18 cellular contexts compared by ENCODE assay signal in the genomic region with DNA sequence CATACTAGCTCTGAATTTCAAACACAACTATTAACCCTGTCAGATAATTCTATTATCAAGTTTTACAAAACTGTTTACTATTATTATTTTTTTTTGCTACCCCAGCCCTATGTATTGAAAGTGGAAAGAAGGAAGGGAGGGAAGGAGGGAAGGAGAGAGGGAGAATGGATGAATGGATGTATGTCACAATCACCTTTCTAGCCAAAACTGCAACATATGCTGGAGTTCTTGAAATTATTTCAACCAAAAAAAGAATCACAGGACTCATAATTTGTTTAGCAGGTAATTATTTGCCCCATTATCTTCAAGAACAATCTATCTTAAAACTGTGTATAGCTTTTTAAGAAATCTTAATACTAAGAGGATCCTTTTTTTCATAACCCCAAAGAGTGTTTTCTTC. TPM values are rescaled to one million over a fixed set of nuclear protein-coding genes. Genes with fewer than 3 reads are reported as not detected.
DNase-seq lines count a peak whose midpoint lies in the region; ATAC-seq and TF ChIP-seq lines count a peak whose summit lies in the region.
"Had no signal": no experiment of that assay in that cellular context is flagged by ENCODE, and none has a peak within 500 bp of the region (broad histone marks: within the 10 kb centered on the region; RNA-seq: fewer than 3 reads in every experiment).

No MANE protein-coding gene starts in this region.

- intact Hi-C loops in activated naive CD4-positive, alpha-beta T cell treated with anti-CD3 and anti-CD28 coated beads for 36 hours (cut with micrococcal nuclease), result loop anchor here (5.0 kb wide), 1 partner anchor 382 kb away; no protein-coding TSS in a partner anchor
- intact Hi-C loops in activated CD8-positive, alpha-beta T cell treated with anti-CD3 and anti-CD28 coated beads for 36 hours (cut with micrococcal nuclease), result loop anchor here (10.0 kb wide), 1 partner anchor 195 kb away; no protein-coding TSS in a partner anchor

- H3K4me1 ChIP-seq in mucosa of rectum (ENCODE audit: control insufficient read depth in 2 of 2, insufficient read depth in 2 of 2, low read length in 2 of 2), result peaks cover 34 to 74% of the 10 kb centered on the region in 2 donors

- peak overlapping the region; percentile 38 to 53 for H3K27ac ChIP-seq in mucosa of rectum (ENCODE audit: low read depth in 2 of 2, low read length in 2 of 2)
- H3K27ac ChIP-seq: testis, WERI-Rb-1 had no signal

- ATAC-seq in activated naive CD4-positive, alpha-beta T cell treated with anti-CD3 and anti-CD28 coated beads, Interleukin-2, amount 50 U/mL, for 72 hours, result no peak
- no peak for ATAC-seq in activated CD8-positive, alpha-beta T cell treated with anti-CD3 and anti-CD28 coated beads for 36 hours
- no peak for ATAC-seq in stimulated activated effector memory CD8-positive, alpha-beta T cell treated with anti-CD3 and anti-CD28 coated beads, Interleukin-12 subunit alpha, Interleukin-12 subunit beta, amount 100 ng/mL, for 72 hours
- ATAC-seq in HG02798 (IDR thresholded peaks at IDR 0.05; ENCODE audit: poor library complexity, unreplicated experiment), result no peak
- no peak for ATAC-seq in WTC11

- TF ChIP-seq CTCF in activated CD8-positive, alpha-beta T cell treated with anti-CD3 and anti-CD28 coated beads for 36 hours (IDR thresholded peaks at IDR 0.05), result no peak
- TF ChIP-seq CTCF in WTC11 (IDR thresholded peaks at IDR 0.05), result no peak

- H3K4me3 ChIP-seq in mucosa of rectum (ENCODE audit: low read length in 2 of 2), result no peak overlapping the region
- H3K4me3 ChIP-seq: K562, testis had no signal

- no peak for DNase-seq in activated naive CD4-positive, alpha-beta T cell treated with anti-CD3 and anti-CD28 coated beads for 36 hours
- no peak for DNase-seq in activated naive CD4-positive, alpha-beta T cell treated with anti-CD3 and anti-CD28 coated beads, Interleukin-2, amount 50 U/mL, for 72 hours (ENCODE audit: low spot score in 2 of 2)
- no peak for DNase-seq in activated CD8-positive, alpha-beta T cell treated with anti-CD3 and anti-CD28 coated beads for 36 hours
- no peak for DNase-seq in stimulated activated effector memory CD8-positive, alpha-beta T cell treated with anti-CD3 and anti-CD28 coated beads, Interleukin-12 subunit alpha, Interleukin-12 subunit beta, amount 100 ng/mL, for 72 hours (ENCODE audit: low spot score in 2 of 2)
- DNase-seq in WTC11 (ENCODE audit: low spot score) (no peak), NCI-H2227 (lab: John Stamatoyannopoulos, UW; ENCODE audit: unreplicated experiment) (no peak)
- DNase-seq: activated CD8-positive, alpha-beta memory T cell treated with anti-CD3 and anti-CD28 coated beads, Interleukin-2, amount 10 ng/mL, durations not matched to agents 7 days and 5 days; activated naive CD4-positive, alpha-beta T cell treated with Interleukin-2 at 50 U/mL for 16 hours; CD8-positive, alpha-beta memory T cell; immature natural killer cell; NCI-H1105; NCI-H446; SW 1271; testis; WERI-Rb-1 had no signal

- no peaks in the 10 kb centered on the region for H3K27me3 ChIP-seq in mucosa of rectum (ENCODE audit: control insufficient read depth in 2 of 2, insufficient read depth in 2 of 2, low read length in 2 of 2)
- H3K27me3 ChIP-seq: testis had no signal

- no peaks in the 10 kb centered on the region for H3K9me3 ChIP-seq in mucosa of rectum (ENCODE audit: control insufficient read depth in 2 of 2, low read length in 2 of 2)
- H3K9me3 ChIP-seq: testis had no signal

- H3K9ac ChIP-seq in mucosa of rectum (ENCODE audit: low read depth in 1 of 2, low read length in 2 of 2), result peak overlapping the region in 1 of 2 donors; percentile 45

- peaks cover 70% of the 10 kb centered on the region for H3K4me1 Mint-ChIP-seq in activated naive CD4-positive, alpha-beta T cell treated with anti-CD3 and anti-CD28 coated beads for 36 hours (ENCODE audit: low read depth)
- peaks cover 80% of the 10 kb centered on the region for H3K4me1 Mint-ChIP-seq in activated CD8-positive, alpha-beta T cell treated with anti-CD3 and anti-CD28 coated beads for 36 hours (ENCODE audit: low read depth)
- peaks cover 58% of the 10 kb centered on the region for H3K4me1 Mint-ChIP-seq in stimulated activated effector memory CD8-positive, alpha-beta T cell treated with anti-CD3 and anti-CD28 coated beads, Interleukin-12 subunit alpha, Interleukin-12 subunit beta, amount 100 ng/mL, for 72 hours
- H3K4me1 Mint-ChIP-seq in WTC11, result peaks cover 77% of the 10 kb centered on the region

- no peaks in the 10 kb centered on the region for H3K27me3 Mint-ChIP-seq in activated naive CD4-positive, alpha-beta T cell treated with anti-CD3 and anti-CD28 coated beads for 36 hours (ENCODE audit: low read depth)
- no peaks in the 10 kb centered on the region for H3K27me3 Mint-ChIP-seq in activated CD8-positive, alpha-beta T cell treated with anti-CD3 and anti-CD28 coated beads for 36 hours
- peaks cover 17% of the 10 kb centered on the region for H3K27me3 Mint-ChIP-seq in WTC11 (ENCODE audit: low read depth)

- no peaks in the 10 kb centered on the region for H3K9me3 Mint-ChIP-seq in activated naive CD4-positive, alpha-beta T cell treated with anti-CD3 and anti-CD28 coated beads for 36 hours
- no peaks in the 10 kb centered on the region for H3K9me3 Mint-ChIP-seq in activated naive CD4-positive, alpha-beta T cell treated with anti-CD3 and anti-CD28 coated beads, Interleukin-2, amount 50 U/mL, for 72 hours
- H3K9me3 Mint-ChIP-seq in activated CD8-positive, alpha-beta T cell treated with anti-CD3 and anti-CD28 coated beads for 36 hours, result no peaks in the 10 kb centered on the region
- H3K9me3 Mint-ChIP-seq in stimulated activated effector memory CD8-positive, alpha-beta T cell treated with anti-CD3 and anti-CD28 coated beads, Interleukin-12 subunit alpha, Interleukin-12 subunit beta, amount 100 ng/mL, for 72 hours, result no peaks in the 10 kb centered on the region
- no peaks in the 10 kb centered on the region for H3K9me3 Mint-ChIP-seq in WTC11
- H3K9me3 Mint-ChIP-seq: CD8-positive, alpha-beta memory T cell; immature natural killer cell had no signal

- CTCF ChIA-PET in activated naive CD4-positive, alpha-beta T cell treated with anti-CD3 and anti-CD28 coated beads for 36 hours (lab: Charles Lee), result no interaction called here
- CTCF ChIA-PET in activated CD8-positive, alpha-beta T cell treated with anti-CD3 and anti-CD28 coated beads for 36 hours (lab: Charles Lee), result interaction anchor here (1.2 to 1.6 kb wide), 2 partner anchors 73 to 423 kb away, joined by 3 read pairs; no protein-coding TSS in a partner anchor
- CTCF ChIA-PET in WTC11 (lab: Charles Lee), result interaction anchor here (0.9 kb wide), 1 partner anchor 12 kb away, joined by 3 read pairs; no protein-coding TSS in a partner anchor

- POLR2A ChIA-PET in activated CD8-positive, alpha-beta T cell treated with anti-CD3 and anti-CD28 coated beads for 36 hours (lab: Charles Lee), result interaction anchor here (0.6 to 0.8 kb wide), 2 partner anchors 8 to 16 kb away, joined by 3 to 5 read pairs; no protein-coding TSS in a partner anchor
- POLR2A ChIA-PET in WTC11 (lab: Charles Lee), result no interaction called here

- peak overlapping the region; percentile 65 for H3K4me3 Mint-ChIP-seq in activated naive CD4-positive, alpha-beta T cell treated with anti-CD3 and anti-CD28 coated beads for 36 hours
- H3K4me3 Mint-ChIP-seq in activated CD8-positive, alpha-beta T cell treated with anti-CD3 and anti-CD28 coated beads for 36 hours, result no peak overlapping the region
- H3K4me3 Mint-ChIP-seq in stimulated activated effector memory CD8-positive, alpha-beta T cell treated with anti-CD3 and anti-CD28 coated beads, Interleukin-12 subunit alpha, Interleukin-12 subunit beta, amount 100 ng/mL, for 72 hours, result no peak overlapping the region
- H3K4me3 Mint-ChIP-seq in WTC11, result no peak overlapping the region

- H3K27ac Mint-ChIP-seq in activated naive CD4-positive, alpha-beta T cell treated with anti-CD3 and anti-CD28 coated beads for 36 hours, result peak overlapping the region; percentile 20
- peak overlapping the region in 1 of 2 donors; percentile 90 for H3K27ac Mint-ChIP-seq in activated naive CD4-positive, alpha-beta T cell treated with anti-CD3 and anti-CD28 coated beads, Interleukin-2, amount 50 U/mL, for 72 hours
- H3K27ac Mint-ChIP-seq in activated CD8-positive, alpha-beta T cell treated with anti-CD3 and anti-CD28 coated beads for 36 hours, result peak overlapping the region; percentile 69
- peak overlapping the region; percentile 46 for H3K27ac Mint-ChIP-seq in stimulated activated effector memory CD8-positive, alpha-beta T cell treated with anti-CD3 and anti-CD28 coated beads, Interleukin-12 subunit alpha, Interleukin-12 subunit beta, amount 100 ng/mL, for 72 hours
- no peak overlapping the region for H3K27ac Mint-ChIP-seq in WTC11

- H3K36me3 Mint-ChIP-seq in activated naive CD4-positive, alpha-beta T cell treated with anti-CD3 and anti-CD28 coated beads for 36 hours (ENCODE audit: low read depth), result no peaks in the 10 kb centered on the region
- peaks cover 8 to 17% of the 10 kb centered on the region in 2 donors for H3K36me3 Mint-ChIP-seq in activated naive CD4-positive, alpha-beta T cell treated with anti-CD3 and anti-CD28 coated beads, Interleukin-2, amount 50 U/mL, for 72 hours
- no peaks in the 10 kb centered on the region for H3K36me3 Mint-ChIP-seq in activated CD8-positive, alpha-beta T cell treated with anti-CD3 and anti-CD28 coated beads for 36 hours (ENCODE audit: low read depth)
- H3K36me3 Mint-ChIP-seq in stimulated activated effector memory CD8-positive, alpha-beta T cell treated with anti-CD3 and anti-CD28 coated beads, Interleukin-12 subunit alpha, Interleukin-12 subunit beta, amount 100 ng/mL, for 72 hours, result peaks cover 7% of the 10 kb centered on the region
- no peaks in the 10 kb centered on the region for H3K36me3 Mint-ChIP-seq in WTC11
- H3K36me3 Mint-ChIP-seq: activated CD8-positive, alpha-beta memory T cell treated with anti-CD3 and anti-CD28 coated beads, Interleukin-2, amount 10 ng/mL, durations not matched to agents 7 days and 5 days; immature natural killer cell had no signal

- no peaks in the 10 kb centered on the region for H3K36me3 ChIP-seq in mucosa of rectum (ENCODE audit: control insufficient read depth in 2 of 2, insufficient read depth in 2 of 2, low read length in 2 of 2)
- H3K36me3 ChIP-seq: WERI-Rb-1 had no signal

TF ChIP-seq in WTC11, 78 proteins besides CTCF, POLR2A, EP300 and RAD21 (continues in another document):
- no peak for TF ChIP-seq TP53 (CRISPR knock-in tag; IDR thresholded peaks at IDR 0.05)
- TF ChIP-seq CREB1 (CRISPR knock-in tag; IDR thresholded peaks at IDR 0.05), result no peak

RNA-seq across cellular contexts. Expression of a gene that starts 5.4 kb away (rescaled TPM):
- 1 to 10 TPM; 6.1 to 6.5 TPM for total RNA-seq in activated naive CD4-positive, alpha-beta T cell treated with anti-CD3 and anti-CD28 coated beads for 36 hours
- total RNA-seq in activated naive CD4-positive, alpha-beta T cell treated with anti-CD3 and anti-CD28 coated beads, Interleukin-2, amount 50 U/mL, for 72 hours, result 10 to 100 TPM in 1 of 2 donors, 1 to 10 TPM in 1; 7.6 to 11.3 TPM
- 10 to 100 TPM; 12.4 to 12.8 TPM for total RNA-seq in activated CD8-positive, alpha-beta T cell treated with anti-CD3 and anti-CD28 coated beads for 36 hours
- total RNA-seq in WTC11 (2021), result 8.0 to 10.3 TPM (median 8.8 TPM) in 3 replicates
